8 cellular contexts compared by ENCODE assay signal in the genomic region with DNA sequence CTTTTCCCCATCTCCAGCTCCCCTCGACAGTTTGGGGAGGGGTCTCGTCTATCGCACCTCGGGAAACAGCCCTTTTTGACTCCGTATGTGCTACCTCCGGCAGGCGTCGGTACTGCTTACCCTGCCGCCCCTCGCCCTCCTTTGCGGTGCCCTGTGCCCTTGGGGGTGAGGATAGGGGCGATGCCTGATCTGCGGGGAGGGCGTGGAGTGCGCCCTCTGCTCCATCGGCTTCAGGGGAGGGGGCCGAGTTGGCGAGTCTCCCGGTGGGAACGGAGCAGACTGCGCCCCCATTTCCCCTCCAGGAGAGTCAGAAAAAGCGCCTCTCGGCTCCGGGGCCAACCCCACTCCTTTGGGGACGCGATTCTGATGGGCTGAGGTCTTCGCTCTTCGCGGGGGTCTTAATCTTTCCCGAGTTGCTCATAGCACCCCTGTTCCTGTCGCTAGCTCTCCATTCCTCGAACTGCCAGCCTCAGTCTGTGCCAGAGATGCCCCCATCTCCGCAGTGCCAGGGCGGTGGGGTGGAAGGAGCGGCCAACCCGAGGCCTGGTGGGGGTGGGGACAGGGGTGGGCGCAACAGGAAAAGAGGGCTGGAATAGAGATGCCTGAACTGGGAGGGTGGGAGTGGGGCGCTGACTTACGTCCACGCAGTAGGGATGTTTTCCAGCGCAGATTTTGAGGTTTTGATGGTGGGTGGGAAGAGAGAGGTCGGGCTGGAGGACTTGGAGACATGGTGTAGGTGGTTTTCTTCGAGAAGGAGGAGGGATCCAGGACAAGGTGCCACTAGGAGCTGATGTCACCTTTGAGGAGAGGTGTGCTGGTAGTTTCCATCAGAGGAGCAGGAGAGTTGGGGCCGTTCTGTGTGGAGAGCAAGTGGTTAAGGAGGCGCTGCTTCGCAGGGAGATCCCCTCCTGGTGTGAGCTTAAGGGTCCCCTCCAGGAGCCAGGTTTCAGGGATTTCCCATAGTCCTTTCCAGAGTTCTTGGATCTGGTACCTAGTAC. TPM values are rescaled to one million over a fixed set of nuclear protein-coding genes. Genes with fewer than 3 reads are reported as not detected.
DNase-seq lines count a peak whose midpoint lies in the region; ATAC-seq and TF ChIP-seq lines count a peak whose summit lies in the region.

No MANE protein-coding gene starts in this region.

- H3K36me3 Mint-ChIP-seq in brain: peaks cover 37% of the 10 kb centered on the region

- no peak overlapping the region for H3K27ac ChIP-seq in right lobe of liver
- H3K27ac ChIP-seq in tibial artery: peak overlapping the region; percentile 60 to 77

- peak overlapping the region; percentile 43 to 97 (median 70) for H3K27ac Mint-ChIP-seq in brain

- H3K4me1 ChIP-seq in right lobe of liver: peaks cover 0 to 5% (median 2%) of the 10 kb centered on the region in 4 donors
- peaks cover 0 to 40% (median 27%) of the 10 kb centered on the region in 4 donors for H3K4me1 ChIP-seq in tibial artery

- H3K27me3 ChIP-seq in right lobe of liver: no peaks in the 10 kb centered on the region
- H3K27me3 ChIP-seq in tibial artery: no peaks in the 10 kb centered on the region

- H3K9me3 ChIP-seq in right lobe of liver (no peaks in the 10 kb centered on the region), tibial artery (no peaks in the 10 kb centered on the region)

- peak overlapping the region; percentile 86 to 98 (median 91) for H3K4me3 Mint-ChIP-seq in brain

- TF ChIP-seq POLR2A in right lobe of liver (IDR thresholded peaks at IDR 0.05): no peak

- peak in 1 of 2 experiments; percentile 40 for TF ChIP-seq CTCF in brain (conservative IDR thresholded peaks at IDR 0.05)
- no peak for TF ChIP-seq CTCF in right lobe of liver (IDR thresholded peaks at IDR 0.05)
- TF ChIP-seq CTCF in tibial artery (IDR thresholded peaks at IDR 0.05): no peak

- H3K9me3 Mint-ChIP-seq in brain: no peaks in the 10 kb centered on the region

- ATAC-seq in HG03432 (IDR thresholded peaks at IDR 0.05; ENCODE audit: unreplicated experiment) (peak; percentile 24), right lobe of liver (peak in 2 of 4 donors; percentile 7 to 21)

- intact Hi-C loops in right lobe of liver (cut with DNase I): no loop called here
- intact Hi-C loops in tibial artery (cut with DNase I; ENCODE audit: low total_unique reads): no loop called here

- H3K36me3 ChIP-seq in right lobe of liver: peaks cover 0 to 18% (median 7%) of the 10 kb centered on the region in 4 donors
- H3K36me3 ChIP-seq in tibial artery: peaks cover 15 to 23% (median 15%) of the 10 kb centered on the region in 3 donors

- 13% methylated on average over 21 of the region's 46 CpGs for WGBS in right lobe of liver (ENCODE audit: insufficient coverage, low coverage, low lambda C conversion rate, missing lambda C conversion rate)

- peaks cover 19% of the 10 kb centered on the region for H3K27me3 Mint-ChIP-seq in brain

- H3K4me1 Mint-ChIP-seq in brain: peaks cover 61% of the 10 kb centered on the region

- H3K4me3 ChIP-seq in right lobe of liver (peak overlapping the region; percentile 43 to 53 (median 49)), tibial artery (peak overlapping the region; percentile 54 to 71)

- DNase-seq in NCI-H1105 treated with DMSO at 0.1 percent for 48 hours (lab: John Stamatoyannopoulos, UW) (peak; percentile 42), NCI-H1105 (lab: John Stamatoyannopoulos, UW) (no peak), right lobe of liver (no peak), tibial artery (peak in 1 of 2 donors; percentile 70), HCEC 1CT (no peak), NCI-H524 treated with DMSO at 0.1 percent for 48 hours (lab: John Stamatoyannopoulos, UW) (no peak)

RNA-seq across cellular contexts. Expression of a gene that starts 0.7 kb away (rescaled TPM):
- polyA plus RNA-seq in brain (ENCODE audit: insufficient read depth, low read depth, low replicate concordance): 6.7 TPM
- 1 to 10 TPM in 1 of 6 experiments, under 1 TPM in 4, not detected in 1; 0.18 to 5.5 (median 0.49) TPM for total RNA-seq in right lobe of liver

RNA-seq across cellular contexts. Expression of a gene that starts 19.8 kb away (rescaled TPM):
- polyA plus RNA-seq in brain (ENCODE audit: insufficient read depth, low read depth, low replicate concordance): 80.2 TPM
- 10 to 100 TPM; 21.4 to 38.1 (median 31.0) TPM for total RNA-seq in right lobe of liver

RNA-seq across cellular contexts. Expression of a gene that starts 58.8 kb away (rescaled TPM):
- not detected for polyA plus RNA-seq in brain (ENCODE audit: insufficient read depth, low read depth, low replicate concordance)
- total RNA-seq in right lobe of liver: not detected

RNA-seq across cellular contexts. Expression of a gene that starts 59.9 kb away (rescaled TPM):
- 173 TPM for polyA plus RNA-seq in brain (ENCODE audit: insufficient read depth, low read depth, low replicate concordance)
- 10 to 100 TPM; 29.6 to 42.7 (median 36.4) TPM for total RNA-seq in right lobe of liver

Comparison
In these comparisons a context has a peak if more than half of its experiments do, and no peak if none do; other contexts are left out.
1. H3K27ac ChIP-seq: peak in tibial artery (2 of 2); none in right lobe of liver (0 of 3).